Comparison of ENCODE assay signal across 36 cellular contexts in genomic region chr5:33841829-33842228, GRCh38. TPM values are rescaled to one million over a fixed set of nuclear protein-coding genes. Genes with fewer than 3 reads are reported as not detected.
DNase-seq lines count a peak whose midpoint lies in the region; ATAC-seq and TF ChIP-seq lines count a peak whose summit lies in the region.
"Had no signal": no experiment of that assay in that cellular context is flagged by ENCODE, and none has a peak within 500 bp of the region (broad histone marks: within the 10 kb centered on the region; RNA-seq: fewer than 3 reads in every experiment).

No MANE protein-coding gene starts in this region.

- H3K79me1 ChIP-seq in IMR-90 (ENCODE audit: low read depth in 1 of 2, low read length in 2 of 2) (peaks cover 24 to 54% of the 10 kb centered on the region in 2 experiments), trophoblast cell (ENCODE audit: low read length) (no peaks in the 10 kb centered on the region)

- no peak for DNase-seq in activated naive CD8-positive, alpha-beta T cell treated with anti-CD3 and anti-CD28 coated beads, Interleukin-2, amount 10 ng/mL, durations not matched to agents 7 days and 5 days
- no peak for DNase-seq in activated naive CD8-positive, alpha-beta T cell treated with anti-CD3 and anti-CD28 coated beads for 36 hours
- peak; percentile 27 for DNase-seq in IMR-90
- no peak for DNase-seq in brain microvascular endothelial cell
- DNase-seq in trophoblast cell = peak; percentile 47 to 57
- DNase-seq in progenitor cell of endocrine pancreas (ENCODE audit: low spot score, unreplicated experiment) = no peak
- DNase-seq in tibial nerve (ENCODE audit: low spot score in 2 of 2) = no peak
- DNase-seq: ACHN; activated CD4-positive, alpha-beta T cell treated with anti-CD3 and anti-CD28 coated beads for 1 hour; activated effector memory CD4-positive, alpha-beta T cell treated with Interleukin-2 at 50 U/mL for 16 hours; activated T-cell treated with anti-CD3 and anti-CD28 coated beads, Interleukin-2, amount 50 U/mL, for 1 hour; anterior cingulate cortex; BE2C; caudate nucleus; effector memory CD8-positive, alpha-beta T cell; EL; erythroblast; kidney; midbrain; NCI-H1694; NCI-H446 treated with DMSO at 0.1 percent for 48 hours; NCI-H82; posterior cingulate gyrus; right cardiac atrium; SK-N-SH; stimulated activated CD4-positive, alpha-beta T cell treated with anti-CD3 and anti-CD28 coated beads, Interleukin-2, amount 100 ng/mL, for 24 hours; stimulated activated naive CD8-positive, alpha-beta T cell treated with anti-CD3 and anti-CD28 coated beads, Interleukin-15, Interleukin-2, amounts not matched to agents 100 U/mL and 50 U/mL, for 24 hours; T-helper 17 cell had no signal

- peak overlapping the region; percentile 33; the same call in 1 of the 2 replicates for H2BK20ac ChIP-seq in IMR-90 (ENCODE audit: low read depth, low read length)

- H3K9ac ChIP-seq in IMR-90 (ENCODE audit: low read depth, low read length) (no peak overlapping the region), trophoblast cell (ENCODE audit: low read length) (no peak overlapping the region)
- H3K9ac ChIP-seq: SK-N-SH had no signal

- peaks cover 9% of the 10 kb centered on the region for H3K27me3 Mint-ChIP-seq in activated naive CD8-positive, alpha-beta T cell treated with anti-CD3 and anti-CD28 coated beads, Interleukin-2, amount 10 ng/mL, durations not matched to agents 7 days and 5 days
- H3K27me3 Mint-ChIP-seq in activated naive CD8-positive, alpha-beta T cell treated with anti-CD3 and anti-CD28 coated beads for 36 hours = no peaks in the 10 kb centered on the region
- H3K27me3 Mint-ChIP-seq in progenitor cell of endocrine pancreas = no peaks in the 10 kb centered on the region
- H3K27me3 Mint-ChIP-seq: effector memory CD8-positive, alpha-beta T cell; T-helper 17 cell had no signal

- no peak overlapping the region for H4K8ac ChIP-seq in IMR-90 (ENCODE audit: low read depth in 2 of 2, low read length in 2 of 2)
- no peak overlapping the region for H4K8ac ChIP-seq in trophoblast cell (ENCODE audit: low read depth, low read length)

- peaks cover 24% of the 10 kb centered on the region for H3K9me1 ChIP-seq in IMR-90 (ENCODE audit: insufficient read depth, low read length)

- no peak overlapping the region for H4K12ac ChIP-seq in trophoblast cell (ENCODE audit: low read depth, low read length)

- no peak for ATAC-seq in activated naive CD8-positive, alpha-beta T cell treated with anti-CD3 and anti-CD28 coated beads, Interleukin-2, amount 10 ng/mL, durations not matched to agents 7 days and 5 days (ENCODE audit: low read depth)
- no peak for ATAC-seq in IMR-90 (ENCODE audit: low read depth)
- no peak for ATAC-seq in HG02970 (IDR thresholded peaks at IDR 0.05; ENCODE audit: low FRiP score, unreplicated experiment)
- ATAC-seq: effector memory CD8-positive, alpha-beta T cell; HepG2; right cardiac atrium had no signal

- peak overlapping the region; percentile 53 for H3K4me3 Mint-ChIP-seq in activated naive CD8-positive, alpha-beta T cell treated with anti-CD3 and anti-CD28 coated beads, Interleukin-2, amount 10 ng/mL, durations not matched to agents 7 days and 5 days
- H3K4me3 Mint-ChIP-seq in activated naive CD8-positive, alpha-beta T cell treated with anti-CD3 and anti-CD28 coated beads for 36 hours = no peak overlapping the region
- H3K4me3 Mint-ChIP-seq in progenitor cell of endocrine pancreas (ENCODE audit: low read depth) = no peak overlapping the region
- H3K4me3 Mint-ChIP-seq: effector memory CD8-positive, alpha-beta T cell had no signal

- no peak overlapping the region for H2AFZ ChIP-seq in IMR-90 (replicated peaks; ENCODE audit: low read length, poor library complexity)
- no peak overlapping the region for H2AFZ ChIP-seq in trophoblast cell (ENCODE audit: insufficient read depth, low read length, poor library complexity)

- no peak overlapping the region for H3K56ac ChIP-seq in IMR-90 (ENCODE audit: extremely low read depth, insufficient read depth, low read length)

- BruUV-seq in IMR-90 (replicated peaks; lab: Mats Ljungman, UMichigan) = no TSS peak

- H3K27ac Mint-ChIP-seq in activated naive CD8-positive, alpha-beta T cell treated with anti-CD3 and anti-CD28 coated beads, Interleukin-2, amount 10 ng/mL, durations not matched to agents 7 days and 5 days = no peak overlapping the region
- H3K27ac Mint-ChIP-seq in activated naive CD8-positive, alpha-beta T cell treated with anti-CD3 and anti-CD28 coated beads for 36 hours = no peak overlapping the region
- H3K27ac Mint-ChIP-seq in progenitor cell of endocrine pancreas = no peak overlapping the region
- H3K27ac Mint-ChIP-seq: effector memory CD8-positive, alpha-beta T cell; T-helper 17 cell had no signal

- H3K36me3 Mint-ChIP-seq in activated naive CD8-positive, alpha-beta T cell treated with anti-CD3 and anti-CD28 coated beads, Interleukin-2, amount 10 ng/mL, durations not matched to agents 7 days and 5 days = peaks cover 6% of the 10 kb centered on the region
- H3K36me3 Mint-ChIP-seq in activated naive CD8-positive, alpha-beta T cell treated with anti-CD3 and anti-CD28 coated beads for 36 hours = peaks cover 4% of the 10 kb centered on the region
- peaks cover 7% of the 10 kb centered on the region for H3K36me3 Mint-ChIP-seq in progenitor cell of endocrine pancreas (ENCODE audit: insufficient read depth)

- no peak overlapping the region for H3K4me2 ChIP-seq in IMR-90 (ENCODE audit: low read depth, low read length)
- H3K4me2 ChIP-seq in trophoblast cell (ENCODE audit: low read length) = no peak overlapping the region
- H3K4me2 ChIP-seq: SK-N-SH had no signal

- H3K79me2 ChIP-seq in trophoblast cell (ENCODE audit: control insufficient read depth, insufficient read depth, low read length, poor library complexity) = no peaks in the 10 kb centered on the region

- no peak overlapping the region for H2BK12ac ChIP-seq in trophoblast cell (ENCODE audit: low read length)

- peak overlapping the region; percentile 56; the same call in 1 of the 2 replicates for H3K14ac ChIP-seq in IMR-90 (replicated peaks; ENCODE audit: low read depth, low read length)
- no peak overlapping the region for H3K14ac ChIP-seq in trophoblast cell (ENCODE audit: low read length)

- H3K4me3 ChIP-seq in IMR-90 (ENCODE audit: insufficient read depth, low read depth, low read length) (no peak overlapping the region), brain microvascular endothelial cell (ENCODE audit: low read depth, low read length) (no peak overlapping the region), trophoblast cell (ENCODE audit: low read depth, low read length) (no peak overlapping the region), tibial nerve (no peak overlapping the region)
- H3K4me3 ChIP-seq: HAP-1, thoracic aorta had no signal

- CTCF ChIA-PET in IMR-90 (lab: Yijun Ruan, JAX) = no interaction called here

- H3K18ac ChIP-seq in IMR-90 (ENCODE audit: low read depth, low read length) (peak overlapping the region; percentile 4; the same call in 1 of the 2 replicates), trophoblast cell (ENCODE audit: low read length) (no peak overlapping the region)

- H3K36me3 ChIP-seq in IMR-90 (ENCODE audit: control insufficient read depth, insufficient read depth, low read length) (no peaks in the 10 kb centered on the region), brain microvascular endothelial cell (replicated peaks) (peaks cover 6% of the 10 kb centered on the region), trophoblast cell (ENCODE audit: control insufficient read depth in 1 of 2, insufficient read depth in 2 of 2, low read length in 2 of 2) (no peaks in the 10 kb centered on the region), tibial nerve (no peaks in the 10 kb centered on the region)
- H3K36me3 ChIP-seq: BE2C, HAP-1, neutrophil, thoracic aorta had no signal

- dilution Hi-C loops in IMR-90 (cut with HindIII; ENCODE audit: low sequenced_read_pairs, unreplicated experiment) = no loop called here

- H3K27me3 ChIP-seq in IMR-90 (ENCODE audit: control insufficient read depth, insufficient read depth, low read length) = no peaks in the 10 kb centered on the region
- no peaks in the 10 kb centered on the region for H3K27me3 ChIP-seq in brain microvascular endothelial cell (replicated peaks)
- H3K27me3 ChIP-seq in trophoblast cell (ENCODE audit: insufficient read depth, low read length) = no peaks in the 10 kb centered on the region
- H3K27me3 ChIP-seq in tibial nerve = no peaks in the 10 kb centered on the region
- H3K27me3 ChIP-seq: BE2C, neutrophil had no signal

- H3K4me1 Mint-ChIP-seq in activated naive CD8-positive, alpha-beta T cell treated with anti-CD3 and anti-CD28 coated beads, Interleukin-2, amount 10 ng/mL, durations not matched to agents 7 days and 5 days = peaks cover 27% of the 10 kb centered on the region
- H3K4me1 Mint-ChIP-seq in activated naive CD8-positive, alpha-beta T cell treated with anti-CD3 and anti-CD28 coated beads for 36 hours = peaks cover 11% of the 10 kb centered on the region
- no peaks in the 10 kb centered on the region for H3K4me1 Mint-ChIP-seq in progenitor cell of endocrine pancreas (ENCODE audit: low read depth)

- H3K4ac ChIP-seq in IMR-90 (ENCODE audit: low read depth, low read length) (no peak overlapping the region), trophoblast cell (ENCODE audit: low read depth, low read length) (no peak overlapping the region)

- no peak overlapping the region for H2BK5ac ChIP-seq in IMR-90 (ENCODE audit: low read depth, low read length, poor library complexity, severe bottlenecking)
- no peak overlapping the region for H2BK5ac ChIP-seq in trophoblast cell (ENCODE audit: low read depth, low read length, poor library complexity)

- 0 out of 2 replicates have a peak, but pooled peaks cover 4% of the 10 kb centered on the region for H4K20me1 ChIP-seq in IMR-90 (ENCODE audit: insufficient read depth, low read length)

- no peak overlapping the region for H2AK9ac ChIP-seq in IMR-90 (replicated peaks; ENCODE audit: low read depth, low read length, poor library complexity)

- in situ Hi-C loops in IMR-90 (cut with MboI; ENCODE audit: low sequenced_read_pairs) = no loop called here
- in situ Hi-C loops in brain microvascular endothelial cell (cut with HindIII; ENCODE audit: low pct_ligation_motif_present, low sequenced_read_pairs) = no loop called here

- WGBS in IMR-90 (ENCODE audit: extremely low coverage in 2 of 2, insufficient read length in 1 of 2), 2 experiments = 82% methylated on average over 2 of the region's 4 CpGs; no CpG with 5 or more reads in 1 of the 2 experiments
- no CpG with 5 or more reads among the region's 4 CpGs for WGBS in trophoblast cell (ENCODE audit: extremely low coverage, insufficient coverage, insufficient read length)
- WGBS in tibial nerve, 2 donors = 77 to 81% methylated on average over 4 of the region's 4 CpGs

- H4K91ac ChIP-seq in IMR-90 (ENCODE audit: insufficient read depth, low read depth, low read length) (no peak overlapping the region), trophoblast cell (ENCODE audit: low read depth, low read length) (no peak overlapping the region)

- TF ChIP-seq EP300 in tibial nerve (IDR thresholded peaks at IDR 0.05) = no peak

- POLR2A ChIA-PET in activated naive CD8-positive, alpha-beta T cell treated with anti-CD3 and anti-CD28 coated beads, Interleukin-2, amount 10 ng/mL, durations not matched to agents 7 days and 5 days (lab: Charles Lee) = interaction anchor here (1.4 kb wide), 1 partner anchor 9 kb away, joined by 3 read pairs; no protein-coding TSS in a partner anchor
- POLR2A ChIA-PET in IMR-90 (lab: Charles Lee; ENCODE audit: unreplicated experiment) = no interaction called here

- H3K4me1 ChIP-seq in IMR-90 (ENCODE audit: control insufficient read depth, insufficient read depth, low read length) = peaks cover 26% of the 10 kb centered on the region
- no peaks in the 10 kb centered on the region for H3K4me1 ChIP-seq in trophoblast cell (ENCODE audit: control insufficient read depth in 1 of 2, insufficient read depth in 2 of 2, low read length in 2 of 2)
- no peaks in the 10 kb centered on the region for H3K4me1 ChIP-seq in tibial nerve
- H3K4me1 ChIP-seq: BE2C, HAP-1 had no signal

- TF ChIP-seq POLR2A in IMR-90 (IDR thresholded peaks at IDR 0.05; ENCODE audit: low read depth, low read length) = no peak
- TF ChIP-seq POLR2A in tibial nerve (IDR thresholded peaks at IDR 0.05) = no peak

- no peak for TF ChIP-seq RAD21 in IMR-90 (IDR thresholded peaks at IDR 0.05; ENCODE audit: low read length)

- no peak overlapping the region for H3K23ac ChIP-seq in IMR-90 (ENCODE audit: low read depth, low read length)
- no peak overlapping the region for H3K23ac ChIP-seq in trophoblast cell (ENCODE audit: low read length)

- H2BK120ac ChIP-seq in IMR-90 (ENCODE audit: low read depth, low read length) (peak overlapping the region; percentile 32; the same call in 1 of the 2 replicates), trophoblast cell (ENCODE audit: insufficient read depth, low read length, poor library complexity) (no peak overlapping the region)

- intact Hi-C loops in IMR-90 (cut with micrococcal nuclease) = no loop called here

- no peak overlapping the region; the same call in 1 of the 2 replicates for H2AK5ac ChIP-seq in IMR-90 (ENCODE audit: low read depth, low read length)
- H2AK5ac ChIP-seq in trophoblast cell (ENCODE audit: low read length) = no peak overlapping the region

- H4K5ac ChIP-seq in IMR-90 (ENCODE audit: low read depth, low read length) = no peak overlapping the region

- H3K9me3 Mint-ChIP-seq in activated naive CD8-positive, alpha-beta T cell treated with anti-CD3 and anti-CD28 coated beads, Interleukin-2, amount 10 ng/mL, durations not matched to agents 7 days and 5 days = peaks cover 7% of the 10 kb centered on the region
- peaks cover 3% of the 10 kb centered on the region for H3K9me3 Mint-ChIP-seq in activated naive CD8-positive, alpha-beta T cell treated with anti-CD3 and anti-CD28 coated beads for 36 hours
- H3K9me3 Mint-ChIP-seq in progenitor cell of endocrine pancreas (ENCODE audit: low read depth) = peaks cover 5% of the 10 kb centered on the region

- peak overlapping the region; percentile 3; the same call in 1 of the 3 replicates for H2BK15ac ChIP-seq in IMR-90 (ENCODE audit: low read depth, low read length)

- TF ChIP-seq CTCF in IMR-90 (conservative IDR thresholded peaks at IDR 0.05; ENCODE audit: low read depth, low read length) (no peak), brain microvascular endothelial cell (IDR thresholded peaks at IDR 0.05; ENCODE audit: low read depth, low read length, missing control alignments) (no peak), progenitor cell of endocrine pancreas (IDR thresholded peaks at IDR 0.05; ENCODE audit: unreplicated experiment) (no peak), tibial nerve (IDR thresholded peaks at IDR 0.05) (no peak)

- H3K27ac ChIP-seq in IMR-90 (ENCODE audit: insufficient read depth, low read length) (no peak overlapping the region), brain microvascular endothelial cell (peak overlapping the region; percentile 74), trophoblast cell (ENCODE audit: low read depth, low read length) (no peak overlapping the region), tibial nerve (no peak overlapping the region)
- H3K27ac ChIP-seq: neutrophil, thoracic aorta had no signal

- H3K9me3 ChIP-seq in IMR-90 (ENCODE audit: control insufficient read depth, insufficient read depth, low read length) (no peaks in the 10 kb centered on the region), trophoblast cell (ENCODE audit: insufficient read depth, low read depth, low read length) (no peaks in the 10 kb centered on the region), tibial nerve (no peaks in the 10 kb centered on the region)
- H3K9me3 ChIP-seq: BE2C, HAP-1, neutrophil, SK-N-SH, thoracic aorta had no signal

RNA-seq across cellular contexts. Expression of gene ADAMTS12, which starts 50.0 kb away (rescaled TPM):
- not detected for total RNA-seq in activated naive CD8-positive, alpha-beta T cell treated with anti-CD3 and anti-CD28 coated beads, Interleukin-2, amount 10 ng/mL, durations not matched to agents 7 days and 5 days
- total RNA-seq in activated naive CD8-positive, alpha-beta T cell treated with anti-CD3 and anti-CD28 coated beads for 36 hours = not detected
- total RNA-seq in IMR-90 (2012; rRNA removed) (49.2 and 51.3 TPM in 2 replicates), progenitor cell of endocrine pancreas (5.2 and 7.8 TPM in 2 replicates), tibial nerve (10 to 100 TPM in 2 of 4 donors, 1 to 10 TPM in 2; 7.1 to 10.4 (median 9.7) TPM)
- polyA plus RNA-seq in IMR-90 (2012; rRNA removed) = 24.3 and 27.3 TPM in 2 replicates
- polyA plus RNA-seq in IMR-90 (2012; cell fraction: cytosol; rRNA removed) = 11.0 and 16.9 TPM in 2 replicates
- 11.0 and 24.1 TPM in 2 replicates for polyA plus RNA-seq in IMR-90 (2012; cell fraction: nucleus; rRNA removed; ENCODE audit: low replicate concordance)
- 4.7 and 4.8 TPM in 2 replicates for polyA plus RNA-seq in trophoblast cell (2013)
- total RNA-seq: activated CD8-positive, alpha-beta memory T cell treated with anti-CD3 and anti-CD28 coated beads for 36 hours; activated naive CD4-positive, alpha-beta T cell treated with anti-CD3 and anti-CD28 coated beads, Interleukin-2, amount 50 U/mL, for 72 hours; HepG2; naive thymus-derived CD4-positive, alpha-beta T cell; T-helper 17 cell had no signal
- polyA plus RNA-seq: naive thymus-derived CD4-positive, alpha-beta T cell had no signal

Comparison
In these comparisons a context has a peak if more than half of its experiments do, and no peak if none do; other contexts are left out.
1. DNase-seq: peak in IMR-90 (single experiment) and trophoblast cell (2 of 2); none in activated naive CD8-positive, alpha-beta T cell treated with anti-CD3 and anti-CD28 coated beads, Interleukin-2, amount 10 ng/mL, durations not matched to agents 7 days and 5 days (single experiment), activated naive CD8-positive, alpha-beta T cell treated with anti-CD3 and anti-CD28 coated beads for 36 hours (single experiment), brain microvascular endothelial cell (single experiment), progenitor cell of endocrine pancreas (single experiment) and tibial nerve (0 of 2).